Comparison of ENCODE assay signal across 1 cellular context in the genomic region with DNA sequence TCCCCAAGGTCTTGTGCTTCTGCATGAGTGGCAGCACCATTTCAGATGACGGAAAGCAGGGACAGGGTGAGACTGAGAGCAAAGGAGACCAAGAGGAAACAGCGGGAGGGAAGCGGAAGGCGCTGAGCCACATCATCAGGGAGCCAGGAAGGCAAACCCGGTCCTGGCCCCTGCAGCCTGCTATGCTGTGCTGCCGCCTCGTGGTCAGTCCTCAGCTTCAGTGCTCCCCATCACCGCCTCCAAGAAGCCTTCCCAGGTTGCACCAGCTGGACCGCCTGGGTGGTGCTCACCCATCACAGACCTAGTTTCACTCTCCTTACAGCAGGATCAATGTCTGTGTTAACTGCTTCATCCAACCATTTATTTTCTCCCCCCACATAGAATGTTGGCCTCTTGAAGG.
TF ChIP-seq lines count a peak whose summit lies in the region.

No MANE protein-coding gene starts in this region.

TF ChIP-seq in HCT116, 20 proteins besides CTCF, POLR2A, EP300 and RAD21 (continued from another document):
- TF ChIP-seq, protein P1, sequence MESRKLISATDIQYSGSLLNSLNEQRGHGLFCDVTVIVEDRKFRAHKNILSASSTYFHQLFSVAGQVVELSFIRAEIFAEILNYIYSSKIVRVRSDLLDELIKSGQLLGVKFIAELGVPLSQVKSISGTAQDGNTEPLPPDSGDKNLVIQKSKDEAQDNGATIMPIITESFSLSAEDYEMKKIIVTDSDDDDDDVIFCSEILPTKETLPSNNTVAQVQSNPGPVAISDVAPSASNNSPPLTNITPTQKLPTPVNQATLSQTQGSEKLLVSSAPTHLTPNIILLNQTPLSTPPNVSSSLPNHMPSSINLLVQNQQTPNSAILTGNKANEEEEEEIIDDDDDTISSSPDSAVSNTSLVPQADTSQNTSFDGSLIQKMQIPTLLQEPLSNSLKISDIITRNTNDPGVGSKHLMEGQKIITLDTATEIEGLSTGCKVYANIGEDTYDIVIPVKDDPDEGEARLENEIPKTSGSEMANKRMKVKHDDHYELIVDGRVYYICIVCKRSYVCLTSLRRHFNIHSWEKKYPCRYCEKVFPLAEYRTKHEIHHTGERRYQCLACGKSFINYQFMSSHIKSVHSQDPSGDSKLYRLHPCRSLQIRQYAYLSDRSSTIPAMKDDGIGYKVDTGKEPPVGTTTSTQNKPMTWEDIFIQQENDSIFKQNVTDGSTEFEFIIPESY (IDR thresholded peaks at IDR 0.05; ENCODE audit: extremely low read depth, insufficient replicate concordance, low read length), result no peak
- no peak for TF ChIP-seq EZH2phosphoT487 (IDR thresholded peaks at IDR 0.05; ENCODE audit: borderline replicate concordance)
- TF ChIP-seq SP1 (IDR thresholded peaks at IDR 0.05; ENCODE audit: low read depth), result no peak
- no peak for TF ChIP-seq ZNF274 (IDR thresholded peaks at IDR 0.05; ENCODE audit: low read depth, low read length)
- TF ChIP-seq, protein P2, sequence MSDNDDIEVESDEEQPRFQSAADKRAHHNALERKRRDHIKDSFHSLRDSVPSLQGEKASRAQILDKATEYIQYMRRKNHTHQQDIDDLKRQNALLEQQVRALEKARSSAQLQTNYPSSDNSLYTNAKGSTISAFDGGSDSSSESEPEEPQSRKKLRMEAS (IDR thresholded peaks at IDR 0.05), result no peak
- TF ChIP-seq JUND (IDR thresholded peaks at IDR 0.05), result no peak
- TF ChIP-seq SRF (IDR thresholded peaks at IDR 0.05; ENCODE audit: low read depth), result no peak
- no peak for TF ChIP-seq ELF1 (IDR thresholded peaks at IDR 0.05; ENCODE audit: borderline replicate concordance, low read depth)
- TF ChIP-seq ZFX (IDR thresholded peaks at IDR 0.05), result no peak
- no peak for TF ChIP-seq CBX3 (IDR thresholded peaks at IDR 0.05; ENCODE audit: low read depth)
